1 cellular context compared by ENCODE assay signal in genomic region chr5:98771389-98772109, GRCh38.
TF ChIP-seq lines count a peak whose summit lies in the region.

No MANE protein-coding gene starts in this region.

TF ChIP-seq in HepG2, 621 proteins besides CTCF, POLR2A, EP300 and RAD21 (continued from another document):
- TF ChIP-seq HMGXB4 (CRISPR knock-in tag; IDR thresholded peaks at IDR 0.05; ENCODE audit: borderline replicate concordance in 1 of 2, low read depth in 1 of 2) (peak in 1 of 2 experiments; percentile 60; a peak in 1 of 4 replicates), KAT2B (IDR thresholded peaks at IDR 0.05; ENCODE audit: borderline replicate concordance, low read depth, low read length) (no peak), YY1 (IDR thresholded peaks at IDR 0.05; ENCODE audit: insufficient read depth, insufficient replicate concordance, low read depth, low read length) (no peak), TSC22D2 (CRISPR knock-in tag; IDR thresholded peaks at IDR 0.05; ENCODE audit: borderline replicate concordance) (no peak), LCORL (IDR thresholded peaks at IDR 0.05) (no peak), LCORL (CRISPR knock-in tag; IDR thresholded peaks at IDR 0.05) (no peak), SIX1 (CRISPR knock-in tag; IDR thresholded peaks at IDR 0.05; ENCODE audit: borderline replicate concordance) (peak; percentile 24; the same call in 1 of the 2 replicates), KLF15 (CRISPR knock-in tag; IDR thresholded peaks at IDR 0.05; ENCODE audit: borderline replicate concordance) (no peak), PHF20 (CRISPR knock-in tag; IDR thresholded peaks at IDR 0.05) (no peak), ATF4 (CRISPR knock-in tag; IDR thresholded peaks at IDR 0.05) (peak in 1 of 2 experiments; percentile 36; a peak in 2 of 4 replicates), GZF1 (CRISPR knock-in tag; IDR thresholded peaks at IDR 0.05) (no peak), SALL1 (CRISPR knock-in tag; IDR thresholded peaks at IDR 0.05) (no peak), CBX1 (IDR thresholded peaks at IDR 0.05; ENCODE audit: low read depth) (no peak), IRF2 (CRISPR knock-in tag; IDR thresholded peaks at IDR 0.05) (no peak)
- TF ChIP-seq, protein P1, sequence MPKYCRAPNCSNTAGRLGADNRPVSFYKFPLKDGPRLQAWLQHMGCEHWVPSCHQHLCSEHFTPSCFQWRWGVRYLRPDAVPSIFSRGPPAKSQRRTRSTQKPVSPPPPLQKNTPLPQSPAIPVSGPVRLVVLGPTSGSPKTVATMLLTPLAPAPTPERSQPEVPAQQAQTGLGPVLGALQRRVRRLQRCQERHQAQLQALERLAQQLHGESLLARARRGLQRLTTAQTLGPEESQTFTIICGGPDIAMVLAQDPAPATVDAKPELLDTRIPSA (CRISPR knock-in tag; IDR thresholded peaks at IDR 0.05; ENCODE audit: borderline replicate concordance) = no peak
